7 cellular contexts compared by ENCODE assay signal in genomic region chr16:70395345-70395901, GRCh38. TPM values are rescaled to one million over a fixed set of nuclear protein-coding genes. Genes with fewer than 3 reads are reported as not detected.
A peak's percentile ranks its signal among the peaks of the same experiment; 100 is the strongest.
DNase-seq lines count a peak whose midpoint lies in the region; ATAC-seq and TF ChIP-seq lines count a peak whose summit lies in the region.

No MANE protein-coding gene starts in this region.

- H3K4me3 ChIP-seq in Karpas-422 (ENCODE audit: low read length) (no peak overlapping the region), right lobe of liver (no peak overlapping the region)

- H3K79me2 ChIP-seq in Karpas-422 (ENCODE audit: low read length): peaks cover 22% of the 10 kb centered on the region

- intact Hi-C loops in activated B cell treated with CpG ODN at 0.5 μM for 24 hours (cut with micrococcal nuclease) (loop anchor here (1.0 kb wide), 3 partner anchors 59 to 128 kb away; partner anchors contain the start of genes COG4, FCSK and SF3B3), right lobe of liver (cut with DNase I) (no loop called here)

- DNase-seq in Karpas-422: peak; percentile 83
- peak; percentile 66 for DNase-seq in activated B cell treated with CpG ODN at 0.5 μM for 24 hours
- no peak for DNase-seq in chondrocyte (ENCODE audit: low spot score)
- DNase-seq in right lobe of liver: peak; percentile 85 to 89 (median 86)
- DNase-seq in stimulated activated CD8-positive, alpha-beta memory T cell treated with anti-CD3 and anti-CD28 coated beads, Interleukin-2, amount 100 ng/mL, for 48 hours (ENCODE audit: low read depth in 2 of 2): peak; percentile 61 to 65

- ATAC-seq in activated B cell treated with CpG ODN at 0.5 μM for 24 hours (ENCODE audit: low read depth): peak; percentile 89
- peak; percentile 93 to 98 (median 94) for ATAC-seq in right lobe of liver
- ATAC-seq in HG02970 (IDR thresholded peaks at IDR 0.05; ENCODE audit: low FRiP score, unreplicated experiment): no peak

- WGBS in right lobe of liver (ENCODE audit: insufficient coverage, low coverage, low lambda C conversion rate, missing lambda C conversion rate): 32% methylated on average over 3 of the region's 8 CpGs

- H2AFZ ChIP-seq in Karpas-422 (ENCODE audit: low read length): no peak overlapping the region

- no peaks in the 10 kb centered on the region for H3K27me3 Mint-ChIP-seq in activated B cell treated with CpG ODN at 0.5 μM for 24 hours
- H3K27me3 Mint-ChIP-seq in chondrocyte (ENCODE audit: low read depth): no peaks in the 10 kb centered on the region

- H3K9me2 ChIP-seq in Karpas-422 (replicated peaks; ENCODE audit: insufficient read depth, low read length): no peaks in the 10 kb centered on the region

- H3K9ac ChIP-seq in Karpas-422 (ENCODE audit: low read length): no peak overlapping the region

- no peak for TF ChIP-seq POLR2A in right lobe of liver (IDR thresholded peaks at IDR 0.05)

- H3K27me3 ChIP-seq in Karpas-422 (ENCODE audit: low read length): no peaks in the 10 kb centered on the region
- no peaks in the 10 kb centered on the region for H3K27me3 ChIP-seq in right lobe of liver

- no peaks in the 10 kb centered on the region for H3K9me3 Mint-ChIP-seq in activated B cell treated with CpG ODN at 0.5 μM for 24 hours
- no peaks in the 10 kb centered on the region for H3K9me3 Mint-ChIP-seq in chondrocyte (ENCODE audit: low read depth)

- peaks cover 12% of the 10 kb centered on the region for H3K4me1 ChIP-seq in Karpas-422 (ENCODE audit: low read length)
- no peaks in the 10 kb centered on the region for H3K4me1 ChIP-seq in right lobe of liver

- H3K4me3 Mint-ChIP-seq in activated B cell treated with CpG ODN at 0.5 μM for 24 hours: no peak overlapping the region
- H3K4me3 Mint-ChIP-seq in chondrocyte (ENCODE audit: unreplicated experiment): no peak overlapping the region

- H3K9me3 ChIP-seq in Karpas-422 (ENCODE audit: low read length) (no peaks in the 10 kb centered on the region), right lobe of liver (no peaks in the 10 kb centered on the region)

- no peak overlapping the region for H3K27ac ChIP-seq in Karpas-422 (ENCODE audit: low read length)
- H3K27ac ChIP-seq in right lobe of liver: no peak overlapping the region

- H3K4me1 Mint-ChIP-seq in activated B cell treated with CpG ODN at 0.5 μM for 24 hours (peaks cover 5% of the 10 kb centered on the region), chondrocyte (ENCODE audit: low read depth) (peaks cover 16% of the 10 kb centered on the region)

- no peak overlapping the region for H3K27ac Mint-ChIP-seq in activated B cell treated with CpG ODN at 0.5 μM for 24 hours
- H3K27ac Mint-ChIP-seq in chondrocyte (ENCODE audit: unreplicated experiment): no peak overlapping the region

- H3K36me3 Mint-ChIP-seq in activated B cell treated with CpG ODN at 0.5 μM for 24 hours (ENCODE audit: low read depth) (peaks cover 27% of the 10 kb centered on the region), chondrocyte (ENCODE audit: low read depth) (peaks cover 8% of the 10 kb centered on the region)

- CTCF ChIA-PET in activated B cell treated with CpG ODN at 0.5 μM for 24 hours (lab: Charles Lee): interaction anchor here (0.6 to 1.8 kb wide), 7 partner anchors 8 to 81 kb away, joined by 3 to 9 read pairs (median 4); no protein-coding TSS in a partner anchor

- H4K20me1 ChIP-seq in Karpas-422 (ENCODE audit: insufficient read depth, low read depth, low read length): no peaks in the 10 kb centered on the region

- TF ChIP-seq CTCF in GM12873 (IDR thresholded peaks at IDR 0.05; ENCODE audit: insufficient read depth, low read depth, low read length, missing control alignments) (peak; percentile 92), activated B cell treated with CpG ODN at 0.5 μM for 24 hours (IDR thresholded peaks at IDR 0.05) (no peak), chondrocyte (IDR thresholded peaks at IDR 0.05) (peak; percentile 77), right lobe of liver (IDR thresholded peaks at IDR 0.05) (peak; percentile 82 to 90 (median 88))

- POLR2A ChIA-PET in activated B cell treated with CpG ODN at 0.5 μM for 24 hours (lab: Charles Lee): interaction anchor here (0.7 to 1.5 kb wide), 3 partner anchors 10 to 58 kb away, joined by 5 to 8 read pairs (median 6); no protein-coding TSS in a partner anchor

- no peak overlapping the region for H3K4me2 ChIP-seq in Karpas-422 (ENCODE audit: low read depth, low read length, poor library complexity, severe bottlenecking)

- H3K36me3 ChIP-seq in Karpas-422 (ENCODE audit: insufficient read depth, low read length) (peaks cover 25% of the 10 kb centered on the region), right lobe of liver (no peaks in the 10 kb centered on the region)

RNA-seq across cellular contexts. Expression of gene ST3GAL2, which starts 43.5 kb away (rescaled TPM):
- 48.1 and 62.4 TPM in 2 replicates for total RNA-seq in Karpas-422 (2014; rRNA removed; shearing (Covaris generic); ENCODE audit: low replicate concordance)
- total RNA-seq in activated B cell treated with CpG ODN at 0.5 μM for 24 hours: 51.5 and 57.4 TPM in 2 replicates
- total RNA-seq in chondrocyte: 71.9 to 76.4 TPM (median 72.1 TPM) in 3 replicates
- 10 to 100 TPM; 10.4 to 16.7 (median 14.5) TPM for total RNA-seq in right lobe of liver

RNA-seq across cellular contexts. Expression of gene DDX19A, which starts 48.7 kb away (rescaled TPM):
- total RNA-seq in Karpas-422 (2014; rRNA removed; shearing (Covaris generic); ENCODE audit: low replicate concordance): 20.5 and 29.2 TPM in 2 replicates
- 38.2 and 45.4 TPM in 2 replicates for total RNA-seq in activated B cell treated with CpG ODN at 0.5 μM for 24 hours
- total RNA-seq in chondrocyte: 32.4 to 48.3 TPM (median 34.0 TPM) in 3 replicates
- total RNA-seq in right lobe of liver: 10 to 100 TPM; 14.0 to 30.0 (median 18.1) TPM

RNA-seq across cellular contexts. Expression of gene FCSK, which starts 59.0 kb away (rescaled TPM):
- 6.4 and 17.4 TPM in 2 replicates for total RNA-seq in Karpas-422 (2014; rRNA removed; shearing (Covaris generic); ENCODE audit: low replicate concordance)
- total RNA-seq in activated B cell treated with CpG ODN at 0.5 μM for 24 hours (20.1 and 21.4 TPM in 2 replicates), chondrocyte (9.2 to 12.9 TPM (median 11.5 TPM) in 3 replicates), right lobe of liver (10 to 100 TPM; 10.9 to 16.7 (median 13.4) TPM)
